8 cellular contexts compared by ENCODE assay signal in the genomic region with DNA sequence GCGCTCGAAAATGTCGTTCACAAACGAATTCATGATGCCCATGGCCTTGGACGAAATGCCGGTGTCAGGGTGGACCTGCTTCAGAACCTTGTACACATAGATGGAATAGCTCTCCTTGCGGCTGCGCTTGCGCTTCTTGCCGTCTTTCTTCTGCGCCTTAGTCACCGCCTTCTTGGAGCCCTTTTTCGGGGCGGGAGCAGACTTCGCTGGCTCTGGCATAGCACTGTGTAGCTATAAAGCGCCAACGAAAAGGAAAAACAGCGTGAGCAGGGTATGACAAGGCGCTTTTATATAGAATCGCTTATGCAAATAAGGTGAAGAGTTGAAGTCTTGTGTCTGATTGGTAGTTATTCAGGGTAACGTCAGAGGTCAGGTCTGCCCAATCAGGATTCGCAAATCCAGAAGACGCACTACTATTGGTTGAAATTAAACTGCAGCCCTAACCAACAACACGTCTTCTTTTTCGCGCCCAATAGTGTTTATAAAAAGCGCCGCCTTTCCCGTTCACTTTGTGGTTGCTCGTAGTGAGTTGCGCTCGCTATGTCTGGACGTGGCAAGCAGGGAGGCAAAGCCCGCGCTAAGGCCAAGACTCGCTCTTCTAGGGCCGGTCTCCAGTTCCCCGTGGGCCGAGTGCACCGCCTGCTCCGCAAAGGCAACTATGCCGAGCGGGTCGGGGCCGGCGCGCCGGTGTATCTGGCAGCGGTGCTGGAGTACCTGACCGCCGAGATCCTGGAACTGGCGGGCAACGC.
DNase-seq lines count a peak whose midpoint lies in the region; TF ChIP-seq lines count a peak whose summit lies in the region.

No MANE protein-coding gene starts in this region.

- H3K4me3 Mint-ChIP-seq in HFFc6, result no peak overlapping the region
- H3K4me3 Mint-ChIP-seq in activated naive CD4-positive, alpha-beta T cell treated with anti-CD3 and anti-CD28 coated beads, Interleukin-2, amount 10 ng/mL, durations not matched to agents 7 days and 5 days, result no peak overlapping the region

- H3K27ac Mint-ChIP-seq in HFFc6, result no peak overlapping the region
- H3K27ac Mint-ChIP-seq in activated naive CD4-positive, alpha-beta T cell treated with anti-CD3 and anti-CD28 coated beads, Interleukin-2, amount 10 ng/mL, durations not matched to agents 7 days and 5 days, result no peak overlapping the region

- CTCF ChIA-PET in activated naive CD4-positive, alpha-beta T cell treated with anti-CD3 and anti-CD28 coated beads, Interleukin-2, amount 10 ng/mL, durations not matched to agents 7 days and 5 days (lab: Charles Lee), result interaction anchor here (0.8 kb wide), 1 partner anchor 675 kb away, joined by 5 read pairs; a partner anchor contains a TSS

- no peaks in the 10 kb centered on the region for H4K20me1 ChIP-seq in osteoblast (ENCODE audit: insufficient read depth, low read length)

- no peaks in the 10 kb centered on the region; the same call in 1 of the 2 replicates for H3K36me3 Mint-ChIP-seq in HFFc6 (ENCODE audit: low read depth)
- peaks cover 19% of the 10 kb centered on the region for H3K36me3 Mint-ChIP-seq in activated naive CD4-positive, alpha-beta T cell treated with anti-CD3 and anti-CD28 coated beads, Interleukin-2, amount 10 ng/mL, durations not matched to agents 7 days and 5 days

- H3K4me2 ChIP-seq in osteoblast (ENCODE audit: insufficient read depth, low read length), result peak overlapping the region; percentile 91

- H3K4me3 ChIP-seq in SJSA1 (peak overlapping the region; percentile 45), osteoblast (ENCODE audit: insufficient read depth, low read length) (peak overlapping the region; percentile 74), thymus (ENCODE audit: low read length) (peak overlapping the region; percentile 70)

- TF ChIP-seq CTCF in HFFc6 (IDR thresholded peaks at IDR 0.05), result no peak
- TF ChIP-seq CTCF in osteoblast (IDR thresholded peaks at IDR 0.05; ENCODE audit: extremely low read depth, low read depth, low read length), result no peak

- no peaks in the 10 kb centered on the region for H3K9me3 ChIP-seq in SJSA1 (replicated peaks)
- H3K9me3 ChIP-seq in osteoblast (ENCODE audit: low read depth, low read length), result no peaks in the 10 kb centered on the region
- H3K9me3 ChIP-seq in thymus (ENCODE audit: control insufficient read depth), result no peaks in the 10 kb centered on the region

- peaks cover 42% of the 10 kb centered on the region for H3K4me1 ChIP-seq in SJSA1 (replicated peaks)
- H3K4me1 ChIP-seq in osteoblast (ENCODE audit: insufficient read depth, low read length), result peaks cover 18% of the 10 kb centered on the region
- H3K4me1 ChIP-seq in thymus (ENCODE audit: control insufficient read depth, insufficient read depth, low read length), result peaks cover 4% of the 10 kb centered on the region

- WGBS in thymus, result under 1% methylated on average over 53 of the region's 53 CpGs

- H3K36me3 ChIP-seq in SJSA1 (peaks cover 9% of the 10 kb centered on the region), osteoblast (ENCODE audit: insufficient read depth, low read length) (no peaks in the 10 kb centered on the region), thymus (ENCODE audit: control insufficient read depth, insufficient read depth) (no peaks in the 10 kb centered on the region)

- H3K4me1 Mint-ChIP-seq in HFFc6 (ENCODE audit: low read depth), result peaks cover 42% of the 10 kb centered on the region
- peaks cover 72% of the 10 kb centered on the region for H3K4me1 Mint-ChIP-seq in activated naive CD4-positive, alpha-beta T cell treated with anti-CD3 and anti-CD28 coated beads, Interleukin-2, amount 10 ng/mL, durations not matched to agents 7 days and 5 days

- intact Hi-C loops in head of caudate nucleus (cut with DNase I), result no loop called here

- H3K79me2 ChIP-seq in osteoblast (ENCODE audit: insufficient read depth, low read length), result no peaks in the 10 kb centered on the region

- peak; percentile 99 for DNase-seq in GM04503 (ENCODE audit: low read depth)
- peak; percentile 100 for DNase-seq in HFFc6
- peak; percentile 100 for DNase-seq in NAMALWA (ENCODE audit: low spot score)
- peak; percentile 95 to 98 for DNase-seq in SJSA1 (ENCODE audit: low read depth in 1 of 2, low spot score in 2 of 2)
- DNase-seq in activated naive CD4-positive, alpha-beta T cell treated with anti-CD3 and anti-CD28 coated beads, Interleukin-2, amount 10 ng/mL, durations not matched to agents 7 days and 5 days, result peak; percentile 94
- DNase-seq in head of caudate nucleus, result peak; percentile 56 to 94 (median 82)
- peak; percentile 94 for DNase-seq in osteoblast (ENCODE audit: insufficient read length, low spot score, missing footprints)

- H3K27ac ChIP-seq in SJSA1, result peak overlapping the region; percentile 96
- H3K27ac ChIP-seq in osteoblast (ENCODE audit: low read depth, low read length), result peak overlapping the region; percentile 88
- H3K27ac ChIP-seq in thymus (ENCODE audit: low read depth), result peak overlapping the region; percentile 99

- peak overlapping the region; percentile 85 for H2AFZ ChIP-seq in osteoblast (ENCODE audit: low read length)

- H3K27me3 Mint-ChIP-seq in HFFc6 (ENCODE audit: insufficient read depth), result no peaks in the 10 kb centered on the region; the same call in 1 of the 2 replicates
- H3K27me3 Mint-ChIP-seq in activated naive CD4-positive, alpha-beta T cell treated with anti-CD3 and anti-CD28 coated beads, Interleukin-2, amount 10 ng/mL, durations not matched to agents 7 days and 5 days, result peaks cover 4% of the 10 kb centered on the region

- no peaks in the 10 kb centered on the region for H3K27me3 ChIP-seq in SJSA1 (replicated peaks)
- H3K27me3 ChIP-seq in osteoblast (ENCODE audit: insufficient read depth, low read length), result no peaks in the 10 kb centered on the region
- no peaks in the 10 kb centered on the region for H3K27me3 ChIP-seq in thymus (ENCODE audit: control insufficient read depth, insufficient read depth)

- H3K9me3 Mint-ChIP-seq in HFFc6, result no peaks in the 10 kb centered on the region
- H3K9me3 Mint-ChIP-seq in activated naive CD4-positive, alpha-beta T cell treated with anti-CD3 and anti-CD28 coated beads, Interleukin-2, amount 10 ng/mL, durations not matched to agents 7 days and 5 days, result no peaks in the 10 kb centered on the region

Comparison
In these comparisons a context has a peak if more than half of its experiments do, and no peak if none do; other contexts are left out.
1. Peak in every context shown above with its lines: DNase-seq, H3K4me3 ChIP-seq and H3K27ac ChIP-seq.